In the genomic region with DNA sequence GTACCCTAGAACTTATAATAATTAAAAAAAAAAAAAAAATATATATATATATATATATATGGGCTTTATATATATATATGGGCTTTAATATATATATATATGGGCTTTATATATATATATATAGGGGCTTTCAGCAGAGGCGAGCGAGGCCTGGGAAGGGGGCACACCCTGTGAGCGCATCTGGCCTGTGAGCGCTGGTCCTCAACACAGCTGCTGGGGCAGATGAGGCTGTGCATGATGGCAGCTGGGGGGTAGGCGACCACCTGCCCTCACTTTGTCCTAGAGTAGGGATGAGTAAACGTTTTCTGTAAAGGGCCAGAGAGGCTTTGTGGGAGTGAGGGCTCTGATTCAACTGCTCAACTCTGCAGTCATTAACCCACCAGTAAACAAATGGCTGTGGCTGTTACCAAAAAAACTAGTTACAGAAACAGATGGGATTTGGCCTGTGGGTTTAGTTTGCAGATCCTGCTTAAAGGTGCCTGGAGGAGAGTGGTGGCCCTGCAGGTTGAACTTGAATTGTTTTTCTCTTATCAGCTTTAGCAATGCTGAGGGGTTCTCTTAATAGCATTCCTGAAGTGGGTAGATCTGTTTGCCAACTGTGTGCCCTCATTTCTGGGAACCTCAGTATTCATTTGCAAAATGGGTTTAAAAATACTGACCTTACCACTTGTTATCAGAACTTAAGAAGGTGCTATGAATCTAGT, we compare ENCODE assay signal across 27 cellular contexts.
DNase-seq lines count a peak whose midpoint lies in the region; ATAC-seq and TF ChIP-seq lines count a peak whose summit lies in the region.
"Had no signal": no experiment of that assay in that cellular context is flagged by ENCODE, and none has a peak within 500 bp of the region (broad histone marks: within the 10 kb centered on the region; RNA-seq: fewer than 3 reads in every experiment).

No MANE protein-coding gene starts in this region.

- H3K9me3 ChIP-seq in IMR-90 (ENCODE audit: control insufficient read depth, insufficient read depth, low read length) (no peaks in the 10 kb centered on the region), SJCRH30 (replicated peaks) (no peaks in the 10 kb centered on the region), left lung (no peaks in the 10 kb centered on the region)
- H3K9me3 ChIP-seq: esophagus squamous epithelium, neutrophil, sigmoid colon had no signal

- no peak overlapping the region for H4K91ac ChIP-seq in IMR-90 (ENCODE audit: insufficient read depth, low read depth, low read length)

- H3K9ac ChIP-seq in IMR-90 (ENCODE audit: low read depth, low read length) = no peak overlapping the region
- H3K9ac ChIP-seq: GM23248 had no signal

- DNase-seq in GM23338 (ENCODE audit: low spot score) = peak; percentile 42
- peak; percentile 42 for DNase-seq in IMR-90
- DNase-seq in SJCRH30 = peak; percentile 25 to 33
- DNase-seq in left lung = no peak
- no peak for DNase-seq in anterior cingulate cortex (lab: John Stamatoyannopoulos, UW)
- DNase-seq in activated naive CD4-positive, alpha-beta T cell treated with Interleukin-2 at 50 U/mL for 16 hours = no peak
- no peak for DNase-seq in NCI-H128 (lab: John Stamatoyannopoulos, UW; ENCODE audit: unreplicated experiment)
- DNase-seq: activated CD8-positive, alpha-beta memory T cell treated with anti-CD3 and anti-CD28 coated beads, Interleukin-2, amount 50 U/mL, for 48 hours; activated effector memory CD4-positive, alpha-beta T cell treated with anti-CD3 and anti-CD28 coated beads, Interleukin-2, amount 50 U/mL, for 16 hours; activated naive CD8-positive, alpha-beta T cell treated with anti-CD3 and anti-CD28 coated beads, Interleukin-2, amount 10 ng/mL, durations not matched to agents 7 days and 5 days; Calu3; esophagus squamous epithelium; foreskin melanocyte; GM23248; NCI-H187; NCI-H2227 treated with DMSO at 0.1 percent for 48 hours; PC-3; sigmoid colon; stimulated activated naive CD4-positive, alpha-beta T cell had no signal

- intact Hi-C loops in IMR-90 (cut with micrococcal nuclease) (no loop called here), left lung (cut with DNase I) (no loop called here)

- no peaks in the 10 kb centered on the region; the same call in 2 of the 3 replicates for H3K36me3 Mint-ChIP-seq in GM23338 (ENCODE audit: low read depth)
- H3K36me3 Mint-ChIP-seq: activated naive CD8-positive, alpha-beta T cell treated with anti-CD3 and anti-CD28 coated beads, Interleukin-2, amount 10 ng/mL, durations not matched to agents 7 days and 5 days; memory B cell had no signal

- no peak overlapping the region for H2BK20ac ChIP-seq in IMR-90 (ENCODE audit: low read depth, low read length)

- H3F3A ChIP-seq in GM23338 (replicated peaks; ENCODE audit: low read depth) = no peaks in the 10 kb centered on the region

- H2AFZ ChIP-seq in GM23338 (no peak overlapping the region), IMR-90 (replicated peaks; ENCODE audit: low read length, poor library complexity) (no peak overlapping the region)
- H2AFZ ChIP-seq: GM23248 had no signal

- H3K27me3 Mint-ChIP-seq in GM23338 (ENCODE audit: insufficient read depth, low read depth, poor library complexity) = peaks cover 17% of the 10 kb centered on the region

- peak; percentile 17 for ATAC-seq in GM23338
- ATAC-seq in IMR-90 (ENCODE audit: low read depth) = no peak; the same call in 1 of the 2 replicates
- peak; percentile 72 for ATAC-seq in left lung
- no peak for ATAC-seq in GM18858 (IDR thresholded peaks at IDR 0.05; ENCODE audit: unreplicated experiment)
- ATAC-seq: PC-3 had no signal

- no peak overlapping the region for H2AK5ac ChIP-seq in IMR-90 (ENCODE audit: low read depth, low read length)

- TF ChIP-seq RAD21 in IMR-90 (IDR thresholded peaks at IDR 0.05; ENCODE audit: low read length) = no peak

- no peaks in the 10 kb centered on the region for H3K9me1 ChIP-seq in IMR-90 (ENCODE audit: insufficient read depth, low read length)

- H3K79me1 ChIP-seq in IMR-90 (ENCODE audit: low read depth in 1 of 2, low read length in 2 of 2) = no peaks in the 10 kb centered on the region

- no peak overlapping the region for H3K14ac ChIP-seq in IMR-90 (replicated peaks; ENCODE audit: low read depth, low read length)

- no peak overlapping the region for H3K4ac ChIP-seq in IMR-90 (ENCODE audit: low read depth, low read length)

- POLR2A ChIA-PET in IMR-90 (lab: Charles Lee; ENCODE audit: unreplicated experiment) = no interaction called here

- CTCF ChIA-PET in IMR-90 (lab: Yijun Ruan, JAX) = no interaction called here

- no peak overlapping the region for H2AK9ac ChIP-seq in IMR-90 (replicated peaks; ENCODE audit: low read depth, low read length, poor library complexity)

- H3K27me3 ChIP-seq in GM23338 (ENCODE audit: insufficient read depth) (no peaks in the 10 kb centered on the region), IMR-90 (ENCODE audit: control insufficient read depth, insufficient read depth, low read length) (no peaks in the 10 kb centered on the region), SJCRH30 (no peaks in the 10 kb centered on the region), left lung (no peaks in the 10 kb centered on the region)
- H3K27me3 ChIP-seq: esophagus squamous epithelium, sigmoid colon had no signal

- no peak overlapping the region for H2BK15ac ChIP-seq in IMR-90 (ENCODE audit: low read depth, low read length)

- no peak overlapping the region for H2BK5ac ChIP-seq in IMR-90 (ENCODE audit: low read depth, low read length, poor library complexity, severe bottlenecking)

- H4K20me1 ChIP-seq in GM23338 (replicated peaks; ENCODE audit: insufficient read depth) (no peaks in the 10 kb centered on the region), IMR-90 (ENCODE audit: insufficient read depth, low read length) (no peaks in the 10 kb centered on the region)

- no peak overlapping the region for H3K4me3 Mint-ChIP-seq in GM23338
- H3K4me3 Mint-ChIP-seq: activated naive CD8-positive, alpha-beta T cell treated with anti-CD3 and anti-CD28 coated beads, Interleukin-2, amount 10 ng/mL, durations not matched to agents 7 days and 5 days; central memory CD8-positive, alpha-beta T cell; dendritic cell treated with granulocyte-macrophage colony-stimulating factor and Interleukin-4, amounts not matched to agents 40 ng/mL and 50 ng/mL, for 4 days; memory B cell had no signal

- H3K18ac ChIP-seq in IMR-90 (ENCODE audit: low read depth, low read length) = no peak overlapping the region

- no peak overlapping the region for H4K8ac ChIP-seq in IMR-90 (ENCODE audit: low read depth in 2 of 2, low read length in 2 of 2)

- H3K4me1 ChIP-seq in GM23338 (ENCODE audit: insufficient read depth) (peaks cover 30% of the 10 kb centered on the region), IMR-90 (ENCODE audit: control insufficient read depth, insufficient read depth, low read length) (no peaks in the 10 kb centered on the region), SJCRH30 (no peaks in the 10 kb centered on the region), left lung (no peaks in the 10 kb centered on the region)
- H3K4me1 ChIP-seq: esophagus squamous epithelium, sigmoid colon had no signal

- H3K27ac ChIP-seq in GM23338 (ENCODE audit: low read depth) (peak overlapping the region; percentile 55), IMR-90 (ENCODE audit: insufficient read depth, low read length) (no peak overlapping the region), SJCRH30 (no peak overlapping the region), left lung (no peak overlapping the region)
- H3K27ac ChIP-seq: C4-2B, esophagus squamous epithelium, GM23248, neutrophil, sigmoid colon, VCaP had no signal

- no peak for TF ChIP-seq POLR2A in IMR-90 (IDR thresholded peaks at IDR 0.05; ENCODE audit: low read depth, low read length)

- H2BK120ac ChIP-seq in IMR-90 (ENCODE audit: low read depth, low read length) = no peak overlapping the region

- no CpG with 5 or more reads among the region's 6 CpGs for WGBS in IMR-90 (ENCODE audit: extremely low coverage in 2 of 2, insufficient read length in 1 of 2), 2 experiments

- no peak overlapping the region for H4K5ac ChIP-seq in IMR-90 (ENCODE audit: low read depth, low read length)

- H3K36me3 ChIP-seq in GM23338 (ENCODE audit: insufficient read depth) = no peaks in the 10 kb centered on the region
- H3K36me3 ChIP-seq in IMR-90 (ENCODE audit: control insufficient read depth, insufficient read depth, low read length) = no peaks in the 10 kb centered on the region; the same call in 1 of the 2 replicates
- 0 out of 2 replicates have a peak, but pooled peaks cover 4% of the 10 kb centered on the region for H3K36me3 ChIP-seq in SJCRH30
- H3K36me3 ChIP-seq in left lung = peaks cover 0 to 9% of the 10 kb centered on the region in 2 donors
- H3K36me3 ChIP-seq: neutrophil, sigmoid colon had no signal

- peaks cover 54% of the 10 kb centered on the region for H3K4me1 Mint-ChIP-seq in GM23338
- H3K4me1 Mint-ChIP-seq: central memory CD8-positive, alpha-beta T cell had no signal

- in situ Hi-C loops in IMR-90 (cut with MboI; ENCODE audit: low sequenced_read_pairs) = no loop called here

- no TSS peak for BruUV-seq in IMR-90 (replicated peaks; lab: Mats Ljungman, UMichigan)

- peak overlapping the region; percentile 94 for H3K27ac Mint-ChIP-seq in GM23338
- H3K27ac Mint-ChIP-seq: activated naive CD8-positive, alpha-beta T cell treated with anti-CD3 and anti-CD28 coated beads, Interleukin-2, amount 10 ng/mL, durations not matched to agents 7 days and 5 days; dendritic cell treated with granulocyte-macrophage colony-stimulating factor and Interleukin-4, amounts not matched to agents 40 ng/mL and 50 ng/mL, for 4 days; memory B cell; progenitor cell of endocrine pancreas had no signal

- no peak overlapping the region for H3K23ac ChIP-seq in IMR-90 (ENCODE audit: low read depth, low read length)

- no peaks in the 10 kb centered on the region for H3K79me2 ChIP-seq in GM23338 (replicated peaks; ENCODE audit: insufficient read depth)

- H3K56ac ChIP-seq in IMR-90 (ENCODE audit: extremely low read depth, insufficient read depth, low read length) = no peak overlapping the region

- peak in 1 of 2 experiments; percentile 20; a peak in 1 of 4 replicates for TF ChIP-seq CTCF in GM23338 (conservative IDR thresholded peaks at IDR 0.05; ENCODE audit: low read depth in 2 of 2)
- TF ChIP-seq CTCF in IMR-90 (conservative IDR thresholded peaks at IDR 0.05; ENCODE audit: low read depth, low read length) = no peak
- TF ChIP-seq CTCF in left lung (IDR thresholded peaks at IDR 0.05) = no peak

- dilution Hi-C loops in IMR-90 (cut with HindIII; ENCODE audit: low sequenced_read_pairs, unreplicated experiment) = no loop called here

- H3K9me2 ChIP-seq in GM23338 (ENCODE audit: insufficient read depth) = no peaks in the 10 kb centered on the region

- peak overlapping the region; percentile 48 for H3K4me2 ChIP-seq in GM23338
- H3K4me2 ChIP-seq in IMR-90 (ENCODE audit: low read depth, low read length) = no peak overlapping the region

- H3K4me3 ChIP-seq in GM23338 (peak overlapping the region; percentile 5; the same call in 1 of the 2 replicates), IMR-90 (ENCODE audit: insufficient read depth, low read depth, low read length) (no peak overlapping the region), SJCRH30 (no peak overlapping the region), left lung (no peak overlapping the region)
- H3K4me3 ChIP-seq: esophagus squamous epithelium, GM23248, sigmoid colon had no signal

- H3K9me3 Mint-ChIP-seq in GM23338 = no peaks in the 10 kb centered on the region
- H3K9me3 Mint-ChIP-seq: activated naive CD8-positive, alpha-beta T cell treated with anti-CD3 and anti-CD28 coated beads, Interleukin-2, amount 10 ng/mL, durations not matched to agents 7 days and 5 days; central memory CD8-positive, alpha-beta T cell; dendritic cell treated with granulocyte-macrophage colony-stimulating factor and Interleukin-4, amounts not matched to agents 40 ng/mL and 50 ng/mL, for 4 days; memory B cell had no signal

Comparison
In these comparisons a context has a peak if more than half of its experiments do, and no peak if none do; other contexts are left out.
1. ATAC-seq: peak in GM23338 (single experiment) and left lung (single experiment); none in IMR-90 (single experiment) and GM18858 (single experiment).
2. DNase-seq: peak in GM23338 (single experiment), IMR-90 (single experiment) and SJCRH30 (2 of 2); none in left lung (0 of 2), anterior cingulate cortex (0 of 58), activated naive CD4-positive, alpha-beta T cell treated with Interleukin-2 at 50 U/mL for 16 hours (single experiment) and NCI-H128 (single experiment).